Comparison of ENCODE assay signal across 9 cellular contexts in the genomic region with DNA sequence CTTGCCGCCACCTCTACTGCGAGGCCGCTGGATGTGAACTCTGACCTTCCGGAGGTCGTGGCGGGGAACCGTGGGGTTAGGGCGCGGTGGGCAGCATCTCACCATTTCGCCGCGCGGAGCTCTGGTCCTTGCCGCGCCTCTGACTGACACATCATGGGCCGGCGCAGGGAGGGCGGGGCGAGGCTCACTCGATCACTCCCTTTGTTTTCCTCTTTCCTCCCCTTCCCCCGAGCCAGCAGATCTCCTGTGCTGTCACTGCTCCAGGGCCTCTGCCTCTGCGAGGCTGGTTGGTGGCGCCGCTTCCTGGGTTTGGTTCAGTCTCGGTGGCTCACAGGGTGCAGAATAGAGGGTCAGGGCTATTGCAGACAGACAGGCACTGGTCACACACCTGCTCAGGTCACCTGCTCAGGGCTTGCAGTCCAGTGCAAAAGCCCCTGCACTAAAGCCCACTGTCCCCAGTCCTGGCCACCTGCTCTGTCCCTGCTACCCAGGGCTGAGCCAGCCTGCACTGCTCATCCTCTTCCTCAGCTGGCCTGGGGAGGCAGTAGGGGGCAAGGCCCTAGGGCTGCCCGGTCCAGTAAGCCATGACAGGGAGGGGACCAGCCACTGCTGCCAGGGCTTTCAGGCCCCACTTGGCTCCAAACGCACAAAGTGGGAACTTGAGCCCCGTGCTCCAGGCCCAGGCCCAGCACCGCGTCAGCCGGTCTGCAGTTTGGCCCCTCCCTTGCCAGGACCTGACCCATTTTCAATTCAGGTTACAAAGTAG. TPM values are rescaled to one million over a fixed set of nuclear protein-coding genes. Genes with fewer than 3 reads are reported as not detected.
DNase-seq lines count a peak whose midpoint lies in the region; ATAC-seq and TF ChIP-seq lines count a peak whose summit lies in the region.
"Had no signal": no experiment of that assay in that cellular context is flagged by ENCODE, and none has a peak within 500 bp of the region (broad histone marks: within the 10 kb centered on the region; RNA-seq: fewer than 3 reads in every experiment).

No MANE protein-coding gene starts in this region.

- in situ Hi-C loops in IMR-90 (cut with MboI; ENCODE audit: low sequenced_read_pairs) (no loop called here), astrocyte of the cerebellum (cut with HindIII; ENCODE audit: low sequenced_read_pairs) (no loop called here), gastrocnemius medialis (cut with MboI; ENCODE audit: low sequenced_read_pairs in 4 of 4) (loop anchor here in 2 of 4 donors (25.0 kb wide), 2 partner anchors 264 to 289 kb away; partner anchors contain the start of gene PATZ1 (in 1 of the 2))

- H3K79me1 ChIP-seq in IMR-90 (ENCODE audit: low read depth in 1 of 2, low read length in 2 of 2): peaks cover 44 to 93% of the 10 kb centered on the region in 2 experiments

- TF ChIP-seq RAD21 in IMR-90 (IDR thresholded peaks at IDR 0.05; ENCODE audit: low read length): no peak

- H3K56ac ChIP-seq in IMR-90 (ENCODE audit: extremely low read depth, insufficient read depth, low read length): no peak overlapping the region

- H2AFZ ChIP-seq in IMR-90 (replicated peaks; ENCODE audit: low read length, poor library complexity): peak overlapping the region; percentile 19

- no peak overlapping the region for H2BK20ac ChIP-seq in IMR-90 (ENCODE audit: low read depth, low read length)

- H3K4me3 ChIP-seq in IMR-90 (ENCODE audit: insufficient read depth, low read depth, low read length) (no peak overlapping the region), astrocyte of the cerebellum (ENCODE audit: low read depth, low read length) (peak overlapping the region; percentile 15), iPS-18c (ENCODE audit: insufficient read depth, low read depth, low read length) (peak overlapping the region; percentile 21), gastrocnemius medialis (no peak overlapping the region), aorta (ENCODE audit: low read length in 2 of 2) (no peak overlapping the region)

- H3K27ac ChIP-seq in IMR-90 (ENCODE audit: insufficient read depth, low read length) (peak overlapping the region; percentile 13), gastrocnemius medialis (peak overlapping the region; percentile 16 to 43 (median 32)), aorta (ENCODE audit: low read depth in 1 of 2, low read length in 2 of 2) (no peak overlapping the region)

- peaks cover 95% of the 10 kb centered on the region for H4K20me1 ChIP-seq in IMR-90 (ENCODE audit: insufficient read depth, low read length)

- no peak overlapping the region for H2BK120ac ChIP-seq in IMR-90 (ENCODE audit: low read depth, low read length)

- intact Hi-C loops in IMR-90 (cut with micrococcal nuclease): no loop called here
- intact Hi-C loops in gastrocnemius medialis (cut with DNase I; ENCODE audit: low total_unique reads): no loop called here
- intact Hi-C loops in aorta (cut with DNase I): loop anchor here in 1 of 2 donors (10.0 kb wide), 1 partner anchor 271 kb away; no protein-coding TSS in a partner anchor

- TF ChIP-seq CTCF in IMR-90 (conservative IDR thresholded peaks at IDR 0.05; ENCODE audit: low read depth, low read length): no peak
- TF ChIP-seq CTCF in astrocyte of the cerebellum (IDR thresholded peaks at IDR 0.05; ENCODE audit: low read depth, low read length, missing control alignments): no peak
- TF ChIP-seq CTCF in gastrocnemius medialis (IDR thresholded peaks at IDR 0.05 in 4 of 5, conservative IDR thresholded peaks at IDR 0.05 in 1 of 5): peak in 1 of 5 experiments; percentile 11

- H4K91ac ChIP-seq in IMR-90 (ENCODE audit: insufficient read depth, low read depth, low read length): no peak overlapping the region

- peak overlapping the region; percentile 48; the same call in 1 of the 2 replicates for H2AK5ac ChIP-seq in IMR-90 (ENCODE audit: low read depth, low read length)

- peak overlapping the region; percentile 3 for H2BK5ac ChIP-seq in IMR-90 (ENCODE audit: low read depth, low read length, poor library complexity, severe bottlenecking)

- H3K4ac ChIP-seq in IMR-90 (ENCODE audit: low read depth, low read length): peak overlapping the region; percentile 17; the same call in 1 of the 2 replicates

- dilution Hi-C loops in IMR-90 (cut with HindIII; ENCODE audit: low sequenced_read_pairs, unreplicated experiment): no loop called here

- peak overlapping the region; percentile 38; the same call in 1 of the 2 replicates for H3K14ac ChIP-seq in IMR-90 (replicated peaks; ENCODE audit: low read depth, low read length)

- H3K23ac ChIP-seq in IMR-90 (ENCODE audit: low read depth, low read length): no peak overlapping the region

- H3K9me3 ChIP-seq in IMR-90 (ENCODE audit: control insufficient read depth, insufficient read depth, low read length) (no peaks in the 10 kb centered on the region), iPS-18c (ENCODE audit: control insufficient read depth, insufficient read depth, low read length) (no peaks in the 10 kb centered on the region), gastrocnemius medialis (no peaks in the 10 kb centered on the region), aorta (ENCODE audit: control insufficient read depth, low read length) (no peaks in the 10 kb centered on the region)

- peaks cover 27% of the 10 kb centered on the region for H3K9me1 ChIP-seq in IMR-90 (ENCODE audit: insufficient read depth, low read length)

- DNase-seq in IMR-90: peak; percentile 19
- no peak for DNase-seq in astrocyte of the cerebellum (ENCODE audit: low read depth)
- DNase-seq in gastrocnemius medialis: no peak
- DNase-seq in T1000 (lab: John Stamatoyannopoulos, UW): no peak
- DNase-seq in NCI-H345 (lab: John Stamatoyannopoulos, UW): no peak
- DNase-seq in aorta: no peak
- DNase-seq: T-helper 9 cell had no signal

- 26% methylated on average over 19 of the region's 31 CpGs; no CpG with 5 or more reads in 1 of the 2 experiments for WGBS in IMR-90 (ENCODE audit: extremely low coverage in 2 of 2, insufficient read length in 1 of 2), 2 experiments
- 40 to 44% methylated on average over 31 of the region's 31 CpGs for WGBS in aorta, 2 donors

- H3K4me2 ChIP-seq in IMR-90 (ENCODE audit: low read depth, low read length): peak overlapping the region; percentile 10; the same call in 1 of the 2 replicates

- no peak for TF ChIP-seq POLR2A in IMR-90 (IDR thresholded peaks at IDR 0.05; ENCODE audit: low read depth, low read length)
- no peak for TF ChIP-seq POLR2A in gastrocnemius medialis (IDR thresholded peaks at IDR 0.05)

- H2AK9ac ChIP-seq in IMR-90 (replicated peaks; ENCODE audit: low read depth, low read length, poor library complexity): peak overlapping the region; percentile 86

- no peak overlapping the region for H4K5ac ChIP-seq in IMR-90 (ENCODE audit: low read depth, low read length)

- POLR2A ChIA-PET in IMR-90 (lab: Charles Lee; ENCODE audit: unreplicated experiment): no interaction called here

- ATAC-seq in IMR-90 (ENCODE audit: low read depth): peak; percentile 6; the same call in 1 of the 2 replicates
- ATAC-seq in gastrocnemius medialis: peak in 1 of 2 donors; percentile 6
- no peak for ATAC-seq in HG03460 (IDR thresholded peaks at IDR 0.05; ENCODE audit: unreplicated experiment)
- no peak for ATAC-seq in aorta (ENCODE audit: low FRiP score)

- H3K27me3 ChIP-seq in IMR-90 (ENCODE audit: control insufficient read depth, insufficient read depth, low read length) (no peaks in the 10 kb centered on the region), gastrocnemius medialis (no peaks in the 10 kb centered on the region), aorta (ENCODE audit: control insufficient read depth in 1 of 2, insufficient read depth in 2 of 2, low read length in 1 of 2) (no peaks in the 10 kb centered on the region)

- peaks cover 21% of the 10 kb centered on the region for H3K4me1 ChIP-seq in IMR-90 (ENCODE audit: control insufficient read depth, insufficient read depth, low read length)
- H3K4me1 ChIP-seq in gastrocnemius medialis: peaks cover 40 to 49% of the 10 kb centered on the region in 2 donors
- no peaks in the 10 kb centered on the region for H3K4me1 ChIP-seq in aorta (ENCODE audit: control insufficient read depth in 1 of 2, insufficient read depth in 2 of 2, low read length in 2 of 2)

- no peak overlapping the region for H3K18ac ChIP-seq in IMR-90 (ENCODE audit: low read depth, low read length)

- H3K36me3 ChIP-seq in IMR-90 (ENCODE audit: control insufficient read depth, insufficient read depth, low read length): peaks cover 37% of the 10 kb centered on the region
- peaks cover 0 to 5% of the 10 kb centered on the region in 2 donors for H3K36me3 ChIP-seq in gastrocnemius medialis
- H3K36me3 ChIP-seq in aorta (ENCODE audit: control insufficient read depth in 1 of 2, insufficient read depth in 2 of 2, low read length in 1 of 2): peaks cover 0 to 2% of the 10 kb centered on the region in 2 donors

- no TSS peak for BruUV-seq in IMR-90 (replicated peaks; lab: Mats Ljungman, UMichigan)

- CTCF ChIA-PET in IMR-90 (lab: Yijun Ruan, JAX): no interaction called here

- H3K9ac ChIP-seq in IMR-90 (ENCODE audit: low read depth, low read length): 0 out of 2 replicates have a peak overlapping the region, but pooled peaks have one; percentile 14

- no peak overlapping the region for H2BK15ac ChIP-seq in IMR-90 (ENCODE audit: low read depth, low read length)

- H4K8ac ChIP-seq in IMR-90 (ENCODE audit: low read depth in 2 of 2, low read length in 2 of 2): no peak overlapping the region

TF ChIP-seq in IMR-90, 13 proteins besides CTCF, POLR2A, EP300 and RAD21:
- TF ChIP-seq MAFK (IDR thresholded peaks at IDR 0.05; ENCODE audit: low read depth, low read length) (no peak), CHD1 (IDR thresholded peaks at IDR 0.05; ENCODE audit: low read depth, low read length) (no peak), SMC3 (IDR thresholded peaks at IDR 0.05; ENCODE audit: low read depth, low read length) (no peak), MAZ (IDR thresholded peaks at IDR 0.05; ENCODE audit: borderline replicate concordance, low read depth, low read length) (peak; percentile 28; the same call in 1 of the 2 replicates)

RNA-seq across cellular contexts. Expression of gene PISD, which starts 36.2 kb away (rescaled TPM):
- 29.2 and 34.1 TPM in 2 replicates for total RNA-seq in IMR-90 (2012; rRNA removed)
- polyA plus RNA-seq in IMR-90 (2012; rRNA removed): 48.8 and 52.2 TPM in 2 replicates
- polyA plus RNA-seq in IMR-90 (2012; cell fraction: cytosol; rRNA removed): 56.6 and 58.1 TPM in 2 replicates
- polyA plus RNA-seq in IMR-90 (2012; cell fraction: nucleus; rRNA removed; ENCODE audit: low replicate concordance): 159 and 173 TPM in 2 replicates
- total RNA-seq in gastrocnemius medialis: 10 to 100 TPM; 15.3 to 19.0 (median 18.5) TPM
- 10 to 100 TPM; 38.5 to 38.8 TPM for total RNA-seq in aorta
- 10 to 100 TPM; 16.0 to 29.1 TPM for polyA plus RNA-seq in aorta

Comparison
In these comparisons a context has a peak if more than half of its experiments do, and no peak if none do; other contexts are left out.
1. H3K27ac ChIP-seq: peak in IMR-90 (single experiment) and gastrocnemius medialis (4 of 4); none in aorta (0 of 2).
2. H3K4me3 ChIP-seq: peak in astrocyte of the cerebellum (single experiment) and iPS-18c (single experiment); none in IMR-90 (single experiment), gastrocnemius medialis (0 of 4) and aorta (0 of 2).